ENCODE assay signal across 23 cellular contexts in genomic region chr14:81579115-81579514, GRCh38. TPM values are rescaled to one million over a fixed set of nuclear protein-coding genes. Genes with fewer than 3 reads are reported as not detected.
A peak's percentile ranks its signal among the peaks of the same experiment; 100 is the strongest.
DNase-seq lines count a peak whose midpoint lies in the region; ATAC-seq, FAIRE-seq and TF ChIP-seq lines count a peak whose summit lies in the region.
"Had no signal": no experiment of that assay in that cellular context is flagged by ENCODE, and none has a peak within 500 bp of the region (broad histone marks: within the 10 kb centered on the region; RNA-seq: fewer than 3 reads in every experiment).

No MANE protein-coding gene starts in this region.

- TF ChIP-seq CTCF in hepatocyte (IDR thresholded peaks at IDR 0.05; ENCODE audit: poor library complexity) = no peak
- TF ChIP-seq CTCF in HepG2 (CRISPR knock-in tag; IDR thresholded peaks at IDR 0.05) = no peak
- TF ChIP-seq CTCF in right lobe of liver (IDR thresholded peaks at IDR 0.05) = no peak
- TF ChIP-seq CTCF in lower lobe of right lung (IDR thresholded peaks at IDR 0.05) = no peak

- 60% methylated on average over 2 of the region's 2 CpGs for WGBS in hepatocyte (ENCODE audit: low lambda C conversion rate, missing lambda C conversion rate)
- WGBS in HepG2 (ENCODE audit: low lambda C conversion rate) = 0% methylated on average over 2 of the region's 2 CpGs
- 100% methylated on average over 1 of the region's 2 CpGs for WGBS in right lobe of liver (ENCODE audit: insufficient coverage, low coverage, low lambda C conversion rate, missing lambda C conversion rate)

- no peak overlapping the region for H3K9ac ChIP-seq in HepG2 (ENCODE audit: insufficient read depth, low read depth, low read length)
- H3K9ac ChIP-seq: BLaER1 treated with 17β-estradiol and CSF1 and Interleukin-3, amounts not matched to agents 10 nM and 100 nM had no signal

- no peak for TF ChIP-seq EP300 in HepG2 (IDR thresholded peaks at IDR 0.05; ENCODE audit: low read depth in 2 of 2, low read length in 2 of 2)
- TF ChIP-seq EP300 in HepG2 (CRISPR knock-in tag; IDR thresholded peaks at IDR 0.05; ENCODE audit: borderline replicate concordance) = no peak

- H3K27ac ChIP-seq in hepatocyte = peak overlapping the region; percentile 66
- no peak overlapping the region for H3K27ac ChIP-seq in HepG2 (ENCODE audit: extremely low read length, insufficient read depth, low read length)
- no peak overlapping the region for H3K27ac ChIP-seq in right lobe of liver
- H3K27ac ChIP-seq in lower lobe of right lung = no peak overlapping the region
- H3K27ac ChIP-seq: 22Rv1; A549; BLaER1 treated with 17β-estradiol and CSF1 and Interleukin-3, amounts not matched to agents 10 nM and 100 nM; C4-2B had no signal

- H3K9me2 ChIP-seq in hepatocyte (replicated peaks; ENCODE audit: insufficient read depth) = no peaks in the 10 kb centered on the region

- no peaks in the 10 kb centered on the region for H3K9me3 ChIP-seq in hepatocyte (ENCODE audit: low read depth)
- H3K9me3 ChIP-seq in HepG2 (ENCODE audit: low read length) = no peaks in the 10 kb centered on the region
- no peaks in the 10 kb centered on the region for H3K9me3 ChIP-seq in right lobe of liver
- no peaks in the 10 kb centered on the region for H3K9me3 ChIP-seq in lower lobe of right lung
- H3K9me3 ChIP-seq: A549 had no signal

- H3K4me1 ChIP-seq in hepatocyte (ENCODE audit: insufficient read depth) (peaks cover 10% of the 10 kb centered on the region), HepG2 (ENCODE audit: insufficient read depth, low read length) (no peaks in the 10 kb centered on the region), right lobe of liver (peaks cover 0 to 11% (median 0%) of the 10 kb centered on the region in 4 donors), lower lobe of right lung (no peaks in the 10 kb centered on the region)
- H3K4me1 ChIP-seq: A549; BLaER1 treated with 17β-estradiol and CSF1 and Interleukin-3, amounts not matched to agents 10 nM and 100 nM had no signal

- BruUV-seq in HepG2 (replicated peaks; lab: Mats Ljungman, UMichigan) = no TSS peak

- TF ChIP-seq POLR2A in HepG2 (IDR thresholded peaks at IDR 0.05; ENCODE audit: insufficient read depth in 1 of 2, low read depth in 2 of 2, low read length in 2 of 2) (no peak), right lobe of liver (IDR thresholded peaks at IDR 0.05) (no peak)

- H4K20me1 ChIP-seq in hepatocyte (ENCODE audit: insufficient read depth, poor library complexity, severe bottlenecking) (no peaks in the 10 kb centered on the region), HepG2 (ENCODE audit: insufficient read depth, low read length) (no peaks in the 10 kb centered on the region)
- H4K20me1 ChIP-seq: BLaER1 treated with 17β-estradiol and CSF1 and Interleukin-3, amounts not matched to agents 10 nM and 100 nM had no signal

- in situ Hi-C loops in HepG2 (cut with HindIII; ENCODE audit: extremely low pct_ligation_motif_present, low pct_unique_long_range_greater_than_20kb) = no loop called here

- intact Hi-C loops in HepG2 (cut with micrococcal nuclease; ENCODE audit: unreplicated experiment) (no loop called here), right lobe of liver (cut with DNase I) (no loop called here), lower lobe of right lung (cut with DNase I) (no loop called here)

- DNase-seq in DMS53 (lab: John Stamatoyannopoulos, UW) (peak; percentile 20), DMS53 treated with DMSO at 0.1 percent for 48 hours (lab: John Stamatoyannopoulos, UW; ENCODE audit: unreplicated experiment) (no peak), hepatocyte (ENCODE audit: low spot score) (peak; percentile 57), HepG2 (ENCODE audit: low spot score) (no peak), right lobe of liver (no peak), lower lobe of right lung (no peak)
- DNase-seq in activated CD8-positive, alpha-beta memory T cell treated with anti-CD3 and anti-CD28 coated beads for 24 hours = no peak
- no peak for DNase-seq in stimulated activated CD4-positive, alpha-beta T cell treated with anti-CD3 and anti-CD28 coated beads, Interleukin-4, amount 100 ng/mL, for 24 hours
- DNase-seq: AML-193; Caco-2; Calu3; CD4-positive, alpha-beta T cell; CD8-positive, alpha-beta T cell; DMS79 treated with DMSO at 0.1 percent for 48 hours; GF-D8 had no signal

- CTCF ChIA-PET in HepG2 (lab: Yijun Ruan, JAX; ENCODE audit: low intra/inter-chr PET ratio, low total read pairs) = no interaction called here

- no peak overlapping the region for H3K4me3 ChIP-seq in hepatocyte
- H3K4me3 ChIP-seq in HepG2 (replicated peaks in 1 of 3; ENCODE audit: insufficient read depth in 1 of 3, low read depth in 2 of 3, low read length in 3 of 3) = no peak overlapping the region
- H3K4me3 ChIP-seq in right lobe of liver = no peak overlapping the region
- no peak overlapping the region for H3K4me3 ChIP-seq in lower lobe of right lung
- H3K4me3 ChIP-seq: A549; BLaER1 treated with 17β-estradiol and CSF1 and Interleukin-3, amounts not matched to agents 10 nM and 100 nM had no signal

- H3K79me2 ChIP-seq in hepatocyte (no peaks in the 10 kb centered on the region), HepG2 (ENCODE audit: insufficient read depth, low read length) (no peaks in the 10 kb centered on the region)

- H3K27me3 ChIP-seq in hepatocyte (no peaks in the 10 kb centered on the region), HepG2 (ENCODE audit: control insufficient read depth in 1 of 2, insufficient read depth in 2 of 2, low read length in 2 of 2) (no peaks in the 10 kb centered on the region), right lobe of liver (no peaks in the 10 kb centered on the region), lower lobe of right lung (ENCODE audit: low read depth) (no peaks in the 10 kb centered on the region)
- H3K27me3 ChIP-seq: BLaER1 treated with 17β-estradiol and CSF1 and Interleukin-3, amounts not matched to agents 10 nM and 100 nM had no signal

- no peak for TF ChIP-seq RAD21 in HepG2 (CRISPR knock-in tag; IDR thresholded peaks at IDR 0.05)

- POLR2A ChIA-PET in HepG2 (lab: Yijun Ruan, JAX) = no interaction called here

- H3K36me3 ChIP-seq in hepatocyte (replicated peaks; ENCODE audit: insufficient read depth, low read depth) (no peaks in the 10 kb centered on the region), HepG2 (replicated peaks in 1 of 2; ENCODE audit: control insufficient read depth in 1 of 2, insufficient read depth in 2 of 2, low read length in 2 of 2) (no peaks in the 10 kb centered on the region), right lobe of liver (no peaks in the 10 kb centered on the region), lower lobe of right lung (no peaks in the 10 kb centered on the region)
- H3K36me3 ChIP-seq: BLaER1 treated with 17β-estradiol and CSF1 and Interleukin-3, amounts not matched to agents 10 nM and 100 nM had no signal

- H2AFZ ChIP-seq in hepatocyte = no peak overlapping the region
- H2AFZ ChIP-seq in HepG2 (ENCODE audit: low read length) = no peak overlapping the region

- peak; percentile 73 for ATAC-seq in HepG2
- peak; percentile 50 to 98 (median 79) for ATAC-seq in right lobe of liver
- ATAC-seq in lower lobe of right lung = no peak
- ATAC-seq: A549; CD8-positive, alpha-beta T cell had no signal

- H3K4me2 ChIP-seq in hepatocyte (no peak overlapping the region), HepG2 (ENCODE audit: low read depth, low read length) (no peak overlapping the region)
- H3K4me2 ChIP-seq: A549; BLaER1 treated with 17β-estradiol and CSF1 and Interleukin-3, amounts not matched to agents 10 nM and 100 nM had no signal

- FAIRE-seq in HepG2 (lab: Jason Lieb, UNC) = no peak
- FAIRE-seq: A549, D721Med, G401.6, GM12891, GM19239 had no signal

TF ChIP-seq in HepG2, 621 proteins besides CTCF, POLR2A, EP300 and RAD21:
- no peak for TF ChIP-seq ZNF816 (CRISPR knock-in tag; IDR thresholded peaks at IDR 0.05; ENCODE audit: borderline replicate concordance)
- 0 out of 2 replicates have a peak, but pooled peaks have one; percentile 18 for TF ChIP-seq FOXA3 (CRISPR knock-in tag; IDR thresholded peaks at IDR 0.05)

RNA-seq across cellular contexts. Expression of gene SEL1L, which starts 45.5 kb away (rescaled TPM):
- total RNA-seq in hepatocyte = 89.4 and 90.6 TPM in 2 replicates
- 53.0 and 53.3 TPM in 2 replicates for polyA plus RNA-seq in hepatocyte
- 38.1 and 61.0 TPM in 2 replicates for total RNA-seq in HepG2 (2016; rRNA removed; fragmentation: Illumina TruSeq; extraction: Trizol)
- total RNA-seq in HepG2 (2016; cell fraction: cytosol; rRNA removed; fragmentation: Illumina TruSeq; extraction: Trizol; ENCODE audit: low read depth) = 2.2 and 2.4 TPM in 2 replicates
- total RNA-seq in HepG2 (2016; cell fraction: insoluble cytoplasmic fraction; rRNA removed; fragmentation: Illumina TruSeq; extraction: Trizol) = 37.0 and 61.0 TPM in 2 replicates
- 6.3 and 8.3 TPM in 2 replicates for total RNA-seq in HepG2 (2016; cell fraction: membrane; rRNA removed; fragmentation: Illumina TruSeq; extraction: Trizol)
- 58.1 and 61.2 TPM in 2 replicates for total RNA-seq in HepG2 (2016; cell fraction: nucleus; rRNA removed; fragmentation: Illumina TruSeq; extraction: Trizol)
- 14.6 and 15.3 TPM in 2 replicates for polyA plus RNA-seq in HepG2 (2011; rRNA removed)
- 7.0 and 10.4 TPM in 2 replicates for polyA plus RNA-seq in HepG2 (2011; cell fraction: cytosol; rRNA removed)
- 14.9 and 15.1 TPM in 2 replicates for polyA plus RNA-seq in HepG2 (2011; cell fraction: nucleus; rRNA removed)
- 32.6 and 34.3 TPM in 2 replicates for polyA plus RNA-seq in HepG2 (2012)
- polyA plus RNA-seq in HepG2 (2016; cell fraction: cytosol; fragmentation: Illumina TruSeq; extraction: Trizol; ENCODE audit: low read depth) = 0.76 and 0.83 TPM in 2 replicates
- polyA plus RNA-seq in HepG2 (2016; cell fraction: insoluble cytoplasmic fraction; fragmentation: Illumina TruSeq; extraction: Trizol; ENCODE audit: low read depth) = 15.4 and 16.6 TPM in 2 replicates
- polyA plus RNA-seq in HepG2 (2016; cell fraction: membrane; fragmentation: Illumina TruSeq; extraction: Trizol; ENCODE audit: low read depth) = 1.8 and 2.1 TPM in 2 replicates
- polyA plus RNA-seq in HepG2 (2016; cell fraction: nucleus; fragmentation: Illumina TruSeq; extraction: Trizol; ENCODE audit: insufficient read depth, low read depth) = 39.5 TPM in 2 replicates
- 12.1 and 21.7 TPM in 2 replicates for polyA minus RNA-seq in HepG2 (2011; rRNA and poly(A)+ RNA removed; ENCODE audit: low replicate concordance)
- polyA minus RNA-seq in HepG2 (2011; cell fraction: cytosol; rRNA and poly(A)+ RNA removed) = 25.1 and 25.6 TPM in 2 replicates
- polyA minus RNA-seq in HepG2 (2011; cell fraction: nucleus; rRNA and poly(A)+ RNA removed) = 50.0 and 57.7 TPM in 2 replicates
- total RNA-seq in right lobe of liver = 100 to 1,000 TPM in 4 of 6 experiments, 10 to 100 TPM in 2; 60.7 to 146 (median 123) TPM
- total RNA-seq in lower lobe of right lung = 104 TPM

Comparison
In these comparisons a context has a peak if more than half of its experiments do, and no peak if none do; other contexts are left out.
1. DNase-seq: peak in DMS53 (single experiment) and hepatocyte (single experiment); none in DMS53 treated with DMSO at 0.1 percent for 48 hours (single experiment), HepG2 (single experiment), right lobe of liver (0 of 3), activated CD8-positive, alpha-beta memory T cell treated with anti-CD3 and anti-CD28 coated beads for 24 hours (single experiment), lower lobe of right lung (single experiment) and stimulated activated CD4-positive, alpha-beta T cell treated with anti-CD3 and anti-CD28 coated beads, Interleukin-4, amount 100 ng/mL, for 24 hours (single experiment).
2. ATAC-seq: peak in HepG2 (single experiment) and right lobe of liver (4 of 4); none in lower lobe of right lung (0 of 2).